In genomic region chr1:218867941-218868656, GRCh38 we compare ENCODE assay signal across 1 cellular context.
TF ChIP-seq lines count a peak whose summit lies in the region.

No MANE protein-coding gene starts in this region.

TF ChIP-seq in IMR-90, 13 proteins besides CTCF, POLR2A, EP300 and RAD21:
- TF ChIP-seq CEBPB (IDR thresholded peaks at IDR 0.05; ENCODE audit: low read depth, low read length) (no peak), RCOR1 (IDR thresholded peaks at IDR 0.05; ENCODE audit: insufficient replicate concordance, low read length) (no peak), MXI1 (IDR thresholded peaks at IDR 0.05; ENCODE audit: borderline replicate concordance, low read depth, low read length) (no peak), USF2 (IDR thresholded peaks at IDR 0.05; ENCODE audit: low read depth, low read length) (no peak), SMC3 (IDR thresholded peaks at IDR 0.05; ENCODE audit: low read depth, low read length) (no peak), BHLHE40 (IDR thresholded peaks at IDR 0.05; ENCODE audit: low read depth, low read length) (no peak), MAZ (IDR thresholded peaks at IDR 0.05; ENCODE audit: borderline replicate concordance, low read depth, low read length) (no peak), ELK1 (IDR thresholded peaks at IDR 0.05; ENCODE audit: borderline replicate concordance, low read depth, low read length) (no peak), FOS (IDR thresholded peaks at IDR 0.05; ENCODE audit: low read depth, low read length) (no peak)
